20 cellular contexts compared by ENCODE assay signal in the genomic region with DNA sequence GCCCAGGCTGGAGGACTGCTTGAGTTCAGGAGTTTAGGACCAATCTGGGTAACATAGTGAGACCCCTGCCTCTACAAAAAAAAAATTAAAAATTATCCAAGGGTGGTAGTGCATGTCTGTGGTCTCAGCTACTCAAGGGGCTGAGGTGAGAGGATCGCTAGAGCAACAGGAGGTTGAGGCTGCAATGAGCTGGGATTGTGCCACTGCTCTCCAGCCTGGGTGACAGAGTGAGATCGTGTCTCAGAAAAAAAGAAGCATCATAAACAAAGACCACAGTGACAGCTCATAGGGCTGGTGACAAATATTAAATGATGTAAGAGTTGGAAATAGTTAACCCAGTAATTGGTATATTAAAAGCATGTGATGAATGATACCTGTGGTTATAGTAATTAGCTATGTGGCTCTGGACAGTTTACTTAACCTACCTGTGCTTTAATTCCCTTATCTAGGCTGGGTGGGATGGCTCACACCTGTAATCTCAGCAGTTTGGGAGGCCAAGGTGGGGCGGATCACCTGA.
DNase-seq lines count a peak whose midpoint lies in the region; ATAC-seq, FAIRE-seq and TF ChIP-seq lines count a peak whose summit lies in the region.
"Had no signal": no experiment of that assay in that cellular context is flagged by ENCODE, and none has a peak within 500 bp of the region (broad histone marks: within the 10 kb centered on the region; RNA-seq: fewer than 3 reads in every experiment).

No MANE protein-coding gene starts in this region.

- DNase-seq in NK-92 treated with Interleukin-12 subunit alpha and Interleukin-12 subunit beta, amount 100 ng/mL, for 24 hours (lab: John Stamatoyannopoulos, UW): peak; percentile 58
- DNase-seq in NK-92 (lab: John Stamatoyannopoulos, UW; ENCODE audit: unreplicated experiment) (no peak), LoVo (ENCODE audit: low spot score) (peak; percentile 29), K562 (ENCODE audit: extremely low read depth in 1 of 4, low spot score in 3 of 4) (no peak), ascending aorta (ENCODE audit: low spot score in 2 of 2) (no peak), RCC 7860 (ENCODE audit: low spot score) (no peak)
- no peak for DNase-seq in CD4-positive, alpha-beta T cell
- DNase-seq: CD8-positive, alpha-beta T cell; DMS 273 treated with DMSO at 0.1 percent for 48 hours; DMS53; DND-41; EL; GOT3; H7 had no signal

- TF ChIP-seq CTCF in K562 (IDR thresholded peaks at IDR 0.05 in 2 of 3, conservative IDR thresholded peaks at IDR 0.05 in 1 of 3; ENCODE audit: insufficient read depth in 2 of 3, low read depth in 1 of 3, low read length in 3 of 3) (no peak), ascending aorta (IDR thresholded peaks at IDR 0.05) (no peak)
- TF ChIP-seq CTCF in CD4-positive, alpha-beta T cell (IDR thresholded peaks at IDR 0.05): no peak

- no peak for TF ChIP-seq RAD21 in K562 (CRISPR knock-in tag; conservative IDR thresholded peaks at IDR 0.05 in 1 of 2, IDR thresholded peaks at IDR 0.05 in 1 of 2)

- H3K36me3 Mint-ChIP-seq in CD4-positive, alpha-beta T cell (ENCODE audit: low read depth): no peaks in the 10 kb centered on the region
- H3K36me3 Mint-ChIP-seq: CD14-positive monocyte; CD8-positive, alpha-beta T cell had no signal

- no peak for ATAC-seq in K562
- no peak for ATAC-seq in CD4-positive, alpha-beta T cell (ENCODE audit: poor library complexity)
- ATAC-seq: A549; CD8-positive, alpha-beta T cell; GM12878 had no signal

- H3K9ac ChIP-seq in K562 (ENCODE audit: insufficient read depth in 1 of 2, low read depth in 2 of 2, low read length in 2 of 2): no peak overlapping the region
- H3K9ac ChIP-seq: BLaER1 had no signal

- H4K20me1 ChIP-seq in K562 (replicated peaks; ENCODE audit: control insufficient read depth, insufficient read depth, low read length): no peaks in the 10 kb centered on the region
- H4K20me1 ChIP-seq: BLaER1 had no signal

- TF ChIP-seq POLR2A in K562 (conservative IDR thresholded peaks at IDR 0.05): no peak

- intact Hi-C loops in K562 (cut with micrococcal nuclease) (no loop called here), ascending aorta (cut with DNase I) (no loop called here)
- intact Hi-C loops in CD4-positive, alpha-beta T cell (cut with DNase I, micrococcal nuclease): no loop called here

- no peak overlapping the region for H3K4me2 ChIP-seq in K562 (ENCODE audit: insufficient read depth, low read length)
- H3K4me2 ChIP-seq: A549, BLaER1 had no signal

- WGBS in K562 (ENCODE audit: insufficient coverage, low coverage, missing lambda C conversion rate): 0% methylated on average over 3 of the region's 3 CpGs

- POLR2A ChIA-PET in K562 (lab: Yijun Ruan, JAX): interaction anchor here (1.0 kb wide), 1 partner anchor 34 kb away, joined by 4 read pairs; no protein-coding TSS in a partner anchor
- POLR2A ChIA-PET in CD4-positive, alpha-beta T cell (lab: Charles Lee): no interaction called here

- H2AFZ ChIP-seq in K562 (ENCODE audit: low read depth, low read length): no peak overlapping the region

- H3K36me3 ChIP-seq in K562 (ENCODE audit: control insufficient read depth, insufficient read depth, low read length): no peaks in the 10 kb centered on the region
- H3K36me3 ChIP-seq in ascending aorta: no peaks in the 10 kb centered on the region
- H3K36me3 ChIP-seq: BLaER1 had no signal

- H3K4me3 Mint-ChIP-seq in CD4-positive, alpha-beta T cell: no peak overlapping the region
- H3K4me3 Mint-ChIP-seq: CD14-positive monocyte; CD8-positive, alpha-beta T cell had no signal

- in situ Hi-C loops in K562 (cut with MboI): no loop called here

- no peaks in the 10 kb centered on the region for H3K4me1 Mint-ChIP-seq in CD4-positive, alpha-beta T cell (ENCODE audit: low read depth)
- H3K4me1 Mint-ChIP-seq: CD14-positive monocyte had no signal

- TF ChIP-seq EP300 in K562 (IDR thresholded peaks at IDR 0.05; ENCODE audit: low read length): no peak

- CTCF ChIA-PET in K562 (lab: Yijun Ruan, JAX; ENCODE audit: low intra/inter-chr PET ratio): no interaction called here
- CTCF ChIA-PET in CD4-positive, alpha-beta T cell (lab: Charles Lee): no interaction called here

- H3K27ac ChIP-seq in K562 (ENCODE audit: extremely low read depth, low read depth, low read length) (no peak overlapping the region), ascending aorta (no peak overlapping the region)
- H3K27ac ChIP-seq in CD4-positive, alpha-beta T cell (ENCODE audit: low read depth, low read length): no peak overlapping the region
- H3K27ac ChIP-seq: 22Rv1, A549, BLaER1, HL-60 had no signal

- H3K27me3 ChIP-seq in K562 (ENCODE audit: control insufficient read depth in 2 of 2, insufficient read depth in 2 of 2, low read length in 2 of 2) (no peaks in the 10 kb centered on the region; a peak in 1 of 5 replicates), ascending aorta (no peaks in the 10 kb centered on the region)
- no peaks in the 10 kb centered on the region for H3K27me3 ChIP-seq in CD4-positive, alpha-beta T cell (ENCODE audit: control insufficient read depth, insufficient read depth, low read length)
- H3K27me3 ChIP-seq: BLaER1 had no signal

- H3K9me3 Mint-ChIP-seq in CD4-positive, alpha-beta T cell: no peaks in the 10 kb centered on the region
- H3K9me3 Mint-ChIP-seq: CD8-positive, alpha-beta T cell had no signal

- H3K79me2 ChIP-seq in K562 (ENCODE audit: control insufficient read depth, insufficient read depth, low read length): no peaks in the 10 kb centered on the region

- H3K9me3 ChIP-seq in K562 (replicated peaks; ENCODE audit: control insufficient read depth, insufficient read depth, low read depth, low read length): no peaks in the 10 kb centered on the region
- no peaks in the 10 kb centered on the region for H3K9me3 ChIP-seq in CD4-positive, alpha-beta T cell (ENCODE audit: control insufficient read depth, low read length)
- no peaks in the 10 kb centered on the region for H3K9me3 ChIP-seq in ascending aorta
- H3K9me3 ChIP-seq: A549, BLaER1 had no signal

- H3K9me1 ChIP-seq in K562 (ENCODE audit: control insufficient read depth, insufficient read depth, low read length): no peaks in the 10 kb centered on the region

- BruUV-seq in K562 (replicated peaks; lab: Mats Ljungman, UMichigan): no TSS peak

- H3K27me3 Mint-ChIP-seq in CD4-positive, alpha-beta T cell: peaks cover 12% of the 10 kb centered on the region

- no peaks in the 10 kb centered on the region for H3K4me1 ChIP-seq in K562 (replicated peaks in 1 of 2; ENCODE audit: control insufficient read depth in 2 of 2, insufficient read depth in 2 of 2, low read length in 2 of 2)
- H3K4me1 ChIP-seq in ascending aorta: no peaks in the 10 kb centered on the region
- H3K4me1 ChIP-seq: A549, BLaER1 had no signal

- FAIRE-seq in K562 (lab: Jason Lieb, UNC): no peak
- no peak for FAIRE-seq in RCC 7860 (lab: Jason Lieb, UNC)
- FAIRE-seq: A549, GM12878 had no signal

- H3K4me3 ChIP-seq in K562 (no peak overlapping the region), ascending aorta (no peak overlapping the region)
- H3K4me3 ChIP-seq: A549, BLaER1, GM12878 had no signal

- no peak overlapping the region for H3K27ac Mint-ChIP-seq in CD4-positive, alpha-beta T cell
- H3K27ac Mint-ChIP-seq: CD14-positive monocyte; CD8-positive, alpha-beta T cell had no signal

TF ChIP-seq in K562, 482 proteins besides CTCF, POLR2A, EP300 and RAD21:
- TF ChIP-seq MEIS2 (IDR thresholded peaks at IDR 0.05; ENCODE audit: partially characterized antibody): peak; percentile 22
- no peak for TF ChIP-seq ZNF740 (CRISPR knock-in tag; IDR thresholded peaks at IDR 0.05)
- TF ChIP-seq ZNF740 (tag; IDR thresholded peaks at IDR 0.05): no peak
- no peak for TF ChIP-seq ZFP1 (CRISPR knock-in tag; IDR thresholded peaks at IDR 0.05)
- no peak for TF ChIP-seq CEBPG (CRISPR knock-in tag; IDR thresholded peaks at IDR 0.05)
- TF ChIP-seq CEBPG (tag; conservative IDR thresholded peaks at IDR 0.05 in 1 of 2, IDR thresholded peaks at IDR 0.05 in 1 of 2): peak in 1 of 2 experiments; percentile 55; a peak in 2 of 4 replicates
TF ChIP-seq in K562: peak in this region for 2.

Comparison
In these comparisons a context has a peak if more than half of its experiments do, and no peak if none do; other contexts are left out.
1. DNase-seq: peak in NK-92 treated with Interleukin-12 subunit alpha and Interleukin-12 subunit beta, amount 100 ng/mL, for 24 hours (single experiment) and LoVo (single experiment); none in NK-92 (single experiment), K562 (0 of 4), CD4-positive, alpha-beta T cell (0 of 10), ascending aorta (0 of 2) and RCC 7860 (single experiment).